8 cellular contexts compared by ENCODE assay signal in the genomic region with DNA sequence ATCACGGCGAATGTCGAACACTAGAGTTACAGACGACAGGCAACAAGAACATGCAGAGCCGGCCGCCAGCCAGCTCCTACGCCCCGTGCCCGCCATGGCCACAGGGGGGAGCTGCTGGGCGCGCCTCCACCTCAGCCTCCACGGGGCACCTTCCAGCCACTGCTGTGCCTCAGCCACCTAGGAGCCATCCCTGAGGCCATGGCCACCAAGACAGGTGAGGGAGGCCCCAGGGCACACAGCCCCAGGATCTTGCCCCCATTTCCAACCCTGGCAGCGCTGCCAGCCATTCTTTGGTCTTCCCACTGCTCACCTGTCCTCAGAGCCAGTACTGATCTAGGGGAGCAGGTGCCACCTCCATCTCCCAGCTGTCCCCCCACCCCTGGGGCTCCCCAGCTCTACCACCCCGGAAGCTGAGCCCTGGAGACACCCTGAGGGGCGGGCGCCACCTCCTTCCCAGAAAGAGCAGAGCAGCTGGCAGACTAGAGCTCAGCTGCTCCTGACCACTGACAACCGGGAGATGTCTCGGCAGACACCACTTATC. TPM values are rescaled to one million over a fixed set of nuclear protein-coding genes. Genes with fewer than 3 reads are reported as not detected.
DNase-seq lines count a peak whose midpoint lies in the region; ATAC-seq, FAIRE-seq and TF ChIP-seq lines count a peak whose summit lies in the region.

No MANE protein-coding gene starts in this region.

- H3K36me3 ChIP-seq in sigmoid colon = peaks cover 15 to 93% (median 40%) of the 10 kb centered on the region in 4 donors

- TF ChIP-seq POLR2A in sigmoid colon (IDR thresholded peaks at IDR 0.05) = no peak

- peaks cover 3% of the 10 kb centered on the region for H3K27me3 Mint-ChIP-seq in glutamatergic neuron (ENCODE audit: unreplicated experiment)

- no peaks in the 10 kb centered on the region for H3K9me3 Mint-ChIP-seq in glutamatergic neuron (ENCODE audit: unreplicated experiment)

- no peaks in the 10 kb centered on the region for H3K9me3 ChIP-seq in sigmoid colon

- H3K27me3 ChIP-seq in sigmoid colon = no peaks in the 10 kb centered on the region

- H3K4me3 ChIP-seq in sigmoid colon = no peak overlapping the region

- H3K27ac ChIP-seq in sigmoid colon = peak overlapping the region in 1 of 4 donors; percentile 12

- no peaks in the 10 kb centered on the region for H3K4me1 ChIP-seq in sigmoid colon

- TF ChIP-seq CTCF in glutamatergic neuron (IDR thresholded peaks at IDR 0.05; ENCODE audit: partially characterized antibody, unreplicated experiment) (peak; percentile 83), sigmoid colon (IDR thresholded peaks at IDR 0.05) (peak in 3 of 4 experiments; percentile 55 to 67 (median 56))

- H3K4me3 Mint-ChIP-seq in glutamatergic neuron (ENCODE audit: unreplicated experiment) = no peak overlapping the region

- DNase-seq in AML-193 (lab: John Stamatoyannopoulos, UW) = peak; percentile 28 to 48
- peak; percentile 21 for DNase-seq in RCC 7860 (ENCODE audit: low spot score)
- peak; percentile 58 for DNase-seq in activated effector memory CD4-positive, alpha-beta T cell treated with Interleukin-2 at 50 U/mL for 16 hours
- DNase-seq in glutamatergic neuron = peak; percentile 85
- no peak for DNase-seq in sigmoid colon

- no peak overlapping the region for H3K27ac Mint-ChIP-seq in glutamatergic neuron (ENCODE audit: unreplicated experiment)

- no peak for TF ChIP-seq EP300 in sigmoid colon (IDR thresholded peaks at IDR 0.05)

- FAIRE-seq in RCC 7860 (lab: Jason Lieb, UNC) = no peak

- intact Hi-C loops in sigmoid colon (cut with DNase I) = no loop called here

- no peaks in the 10 kb centered on the region for H3K4me1 Mint-ChIP-seq in glutamatergic neuron (ENCODE audit: low read depth, unreplicated experiment)

- H3K36me3 Mint-ChIP-seq in glutamatergic neuron (ENCODE audit: unreplicated experiment) = no peaks in the 10 kb centered on the region

- ATAC-seq in GM21737 (IDR thresholded peaks at IDR 0.05; ENCODE audit: unreplicated experiment) (peak; percentile 50), HG03442 (IDR thresholded peaks at IDR 0.05; ENCODE audit: unreplicated experiment) (no peak), GM19463 (IDR thresholded peaks at IDR 0.05; ENCODE audit: unreplicated experiment) (no peak)

- 31 to 46% methylated on average over 18 of the region's 18 CpGs for WGBS in sigmoid colon, 2 donors

RNA-seq across cellular contexts. Expression of a gene that starts 11.8 kb away (rescaled TPM):
- total RNA-seq in glutamatergic neuron (ENCODE audit: unreplicated experiment) (50.5 TPM), sigmoid colon (10 to 100 TPM; 42.1 to 60.1 (median 43.7) TPM)
- polyA plus RNA-seq in sigmoid colon = 10 to 100 TPM; 28.0 to 46.0 (median 30.6) TPM

RNA-seq across cellular contexts. Expression of a gene that starts 11.9 kb away (rescaled TPM):
- total RNA-seq in glutamatergic neuron (ENCODE audit: unreplicated experiment) (52.5 TPM), sigmoid colon (100 to 1,000 TPM in 2 of 4 donors, 10 to 100 TPM in 2; 83.4 to 107 (median 98.3) TPM)
- polyA plus RNA-seq in sigmoid colon = 10 to 100 TPM; 59.0 to 69.1 (median 66.9) TPM

RNA-seq across cellular contexts. Expression of a gene that starts 30.1 kb away (rescaled TPM):
- total RNA-seq in glutamatergic neuron (ENCODE audit: unreplicated experiment) = 26.7 TPM
- total RNA-seq in sigmoid colon = 1 to 10 TPM in 3 of 4 donors, not detected in 1; 1.1 to 1.8 (median 1.6) TPM
- polyA plus RNA-seq in sigmoid colon = 1 to 10 TPM in 2 of 3 donors, under 1 TPM in 1; 0.60 to 5.5 (median 1.8) TPM

RNA-seq across cellular contexts. Expression of a gene that starts 50.9 kb away (rescaled TPM):
- 30.7 TPM for total RNA-seq in glutamatergic neuron (ENCODE audit: unreplicated experiment)
- total RNA-seq in sigmoid colon = 10 to 100 TPM; 19.6 to 29.1 (median 20.7) TPM
- 10 to 100 TPM in 2 of 3 donors, 1 to 10 TPM in 1; 2.1 to 13.0 (median 10.8) TPM for polyA plus RNA-seq in sigmoid colon

RNA-seq across cellular contexts. Expression of a gene that starts 54.1 kb away (rescaled TPM):
- total RNA-seq in glutamatergic neuron (ENCODE audit: unreplicated experiment) = 256 TPM
- total RNA-seq in sigmoid colon = 10 to 100 TPM; 44.0 to 95.3 (median 61.5) TPM
- 10 to 100 TPM; 38.4 to 85.1 (median 45.3) TPM for polyA plus RNA-seq in sigmoid colon
